In the genomic region with DNA sequence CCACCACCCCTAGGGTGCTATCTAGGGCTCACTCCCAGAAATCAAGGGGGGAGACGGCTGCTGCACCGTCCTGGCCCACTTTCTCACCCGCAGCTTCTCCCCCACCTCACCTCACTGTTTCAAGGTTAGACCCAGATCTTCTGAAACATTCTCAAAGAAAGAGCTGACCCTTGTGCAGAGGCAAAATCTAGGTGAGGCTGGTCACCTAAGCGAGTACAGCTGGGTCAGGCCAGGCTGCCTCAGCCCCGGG, we compare ENCODE assay signal across 8 cellular contexts. TPM values are rescaled to one million over a fixed set of nuclear protein-coding genes. Genes with fewer than 3 reads are reported as not detected.
A peak's percentile ranks its signal among the peaks of the same experiment; 100 is the strongest.
DNase-seq lines count a peak whose midpoint lies in the region; ATAC-seq, FAIRE-seq and TF ChIP-seq lines count a peak whose summit lies in the region.

No MANE protein-coding gene starts in this region.

- POLR2A ChIA-PET in AG04449 (lab: Yijun Ruan, JAX), result interaction anchor here (0.6 to 1.8 kb wide), 5 partner anchors 9 to 42 kb away, joined by 3 to 6 read pairs (median 3); a partner anchor contains a TSS

- H3K4me3 ChIP-seq in AG04449 (ENCODE audit: low read depth, low read length), result peak overlapping the region; percentile 59
- peak overlapping the region; percentile 63 for H3K4me3 ChIP-seq in bronchial epithelial cell (ENCODE audit: low read depth, low read length)

- H3K27me3 Mint-ChIP-seq in naive B cell, result no peaks in the 10 kb centered on the region

- H3K27me3 ChIP-seq in bronchial epithelial cell (ENCODE audit: control insufficient read depth, insufficient read depth, low read length), result no peaks in the 10 kb centered on the region

- peaks cover 16 to 27% (median 21%) of the 10 kb centered on the region in 3 donors for H3K4me1 Mint-ChIP-seq in naive B cell

- DNase-seq in AG04449 (ENCODE audit: low read depth, low spot score), result no peak
- DNase-seq in HS-5 (ENCODE audit: low read depth), result peak; percentile 18
- no peak for DNase-seq in bronchial epithelial cell (ENCODE audit: low read depth)
- DNase-seq in naive B cell, result no peak
- no peak for DNase-seq in NCI-H526 (lab: John Stamatoyannopoulos, UW)
- DNase-seq in D721Med (ENCODE audit: insufficient read length, low spot score), result no peak
- no peak for DNase-seq in CD1c-positive myeloid dendritic cell (ENCODE audit: extremely low spot score)

- no peaks in the 10 kb centered on the region for H3K9me3 Mint-ChIP-seq in naive B cell

- CTCF ChIA-PET in AG04449 (lab: Yijun Ruan, JAX), result interaction anchor here (1.6 to 5.4 kb wide), 2 partner anchors 9 to 15 kb away, joined by 6 to 37 read pairs; no protein-coding TSS in a partner anchor

- H3K36me3 Mint-ChIP-seq in naive B cell, result no peaks in the 10 kb centered on the region

- TF ChIP-seq CTCF in AG04449 (IDR thresholded peaks at IDR 0.05; ENCODE audit: insufficient read depth, low read length, missing control alignments) (no peak), bronchial epithelial cell (IDR thresholded peaks at IDR 0.05; ENCODE audit: insufficient read depth, low read length, severe bottlenecking) (no peak), D721Med (IDR thresholded peaks at IDR 0.05; ENCODE audit: insufficient read depth, missing control alignments) (no peak)

- ATAC-seq in naive B cell (ENCODE audit: low read depth in 2 of 2), result no peak
- ATAC-seq in GM19395 (IDR thresholded peaks at IDR 0.05; ENCODE audit: unreplicated experiment), result no peak

- H3K4me3 Mint-ChIP-seq in naive B cell, result peak overlapping the region in 7 of 8 donors; percentile 5 to 87 (median 53)

- peaks cover 1% of the 10 kb centered on the region for H3K36me3 ChIP-seq in bronchial epithelial cell (ENCODE audit: control insufficient read depth, insufficient read depth, low read length)

- peak overlapping the region in 5 of 6 donors; percentile 80 to 96 (median 84) for H3K27ac Mint-ChIP-seq in naive B cell

- FAIRE-seq in bronchial epithelial cell (lab: Jason Lieb, UNC) (no peak), D721Med (lab: Jason Lieb, UNC) (no peak)

RNA-seq across cellular contexts. Expression of a gene that starts 27.0 kb away (rescaled TPM):
- total RNA-seq in bronchial epithelial cell, result 26.9 and 30.0 TPM in 2 replicates
- polyA plus RNA-seq in naive B cell (ENCODE audit: low read depth in 6 of 6), result 10 to 100 TPM; 39.7 to 52.1 (median 44.6) TPM

RNA-seq across cellular contexts. Expression of a gene that starts 27.1 kb away (rescaled TPM):
- total RNA-seq in bronchial epithelial cell, result 84.7 and 117 TPM in 2 replicates
- polyA plus RNA-seq in naive B cell (ENCODE audit: low read depth in 6 of 6), result 100 to 1,000 TPM in 3 of 6 donors, 10 to 100 TPM in 3; 87.9 to 103 (median 99.1) TPM

RNA-seq across cellular contexts. Expression of a gene that starts 35.8 kb away (rescaled TPM):
- total RNA-seq in bronchial epithelial cell, result 2.4 and 3.2 TPM in 2 replicates
- 10 to 100 TPM in 1 of 6 donors, 1 to 10 TPM in 5; 7.2 to 25.7 (median 9.2) TPM for polyA plus RNA-seq in naive B cell (ENCODE audit: low read depth in 6 of 6)

RNA-seq across cellular contexts. Expression of a gene that starts 41.8 kb away (rescaled TPM):
- total RNA-seq in bronchial epithelial cell, result 28.4 and 30.1 TPM in 2 replicates
- polyA plus RNA-seq in naive B cell (ENCODE audit: low read depth in 6 of 6), result 10 to 100 TPM; 39.8 to 65.5 (median 46.2) TPM

RNA-seq across cellular contexts. Expression of a gene that starts 45.3 kb away (rescaled TPM):
- 0.26 and 0.51 TPM in 2 replicates for total RNA-seq in bronchial epithelial cell
- polyA plus RNA-seq in naive B cell (ENCODE audit: low read depth in 6 of 6), result 1 to 10 TPM in 1 of 6 donors, under 1 TPM in 4, not detected in 1; 0.20 to 1.3 (median 0.67) TPM
